In genomic region chr9:111974092-111974681, GRCh38 we compare ENCODE assay signal across 11 cellular contexts.
DNase-seq lines count a peak whose midpoint lies in the region; ATAC-seq lines count a peak whose summit lies in the region.
"Had no signal": no experiment of that assay in that cellular context is flagged by ENCODE, and none has a peak within 500 bp of the region (broad histone marks: within the 10 kb centered on the region; RNA-seq: fewer than 3 reads in every experiment).

No MANE protein-coding gene starts in this region.

- peak; percentile 45 for DNase-seq in LoVo (ENCODE audit: low spot score)
- peak; percentile 29 for DNase-seq in SW480 (ENCODE audit: low spot score)
- no peak for DNase-seq in left colon
- DNase-seq in stimulated activated CD4-positive, alpha-beta T cell treated with anti-CD3 and anti-CD28 coated beads, Interleukin-2, amount 100 ng/mL, for 48 hours: no peak
- DNase-seq in activated naive CD4-positive, alpha-beta T cell (lab: John Stamatoyannopoulos, UW): no peak
- DNase-seq in islet precursor cell: no peak
- DNase-seq: activated T-cell treated with anti-CD3 and anti-CD28 coated beads, Interleukin-2, amount 50 U/mL, for 24 hours; T-cell had no signal

- no peaks in the 10 kb centered on the region for H3K27me3 ChIP-seq in ACC112 (ENCODE audit: insufficient read depth, low read length)
- H3K27me3 ChIP-seq: BLaER1 treated with 17β-estradiol and CSF1 and Interleukin-3, amounts not matched to agents 10 nM and 100 nM had no signal

- H3K36me3 ChIP-seq in ACC112 (ENCODE audit: insufficient read depth, low read length): no peaks in the 10 kb centered on the region
- H3K36me3 ChIP-seq: BLaER1 treated with 17β-estradiol and CSF1 and Interleukin-3, amounts not matched to agents 10 nM and 100 nM had no signal

- H3K4me3 ChIP-seq in ACC112 (ENCODE audit: low read depth, low read length): no peak overlapping the region
- H3K4me3 ChIP-seq: BLaER1 treated with 17β-estradiol and CSF1 and Interleukin-3, amounts not matched to agents 10 nM and 100 nM had no signal

- peak; percentile 87 for ATAC-seq in left colon
- no peak for ATAC-seq in HG03175 (IDR thresholded peaks at IDR 0.05; ENCODE audit: unreplicated experiment)
- ATAC-seq: T-cell had no signal

- intact Hi-C loops in left colon (cut with DNase I, micrococcal nuclease): no loop called here

- H3K27ac ChIP-seq in ACC112 (ENCODE audit: low read depth, low read length): peak overlapping the region; percentile 46; the same call in 1 of the 2 replicates
- H3K27ac ChIP-seq: BLaER1 treated with 17β-estradiol and CSF1 and Interleukin-3, amounts not matched to agents 10 nM and 100 nM had no signal

- no peaks in the 10 kb centered on the region for H3K79me2 ChIP-seq in ACC112 (ENCODE audit: control insufficient read depth, insufficient read depth, low read length, unreplicated experiment)

- H2AFZ ChIP-seq in ACC112 (ENCODE audit: low read length, unreplicated experiment): peak overlapping the region; percentile 30

- peaks cover 13% of the 10 kb centered on the region for H3K4me1 ChIP-seq in ACC112 (ENCODE audit: control insufficient read depth, insufficient read depth, low read length, unreplicated experiment)

Comparison
In these comparisons a context has a peak if more than half of its experiments do, and no peak if none do; other contexts are left out.
1. DNase-seq: peak in LoVo (single experiment) and SW480 (single experiment); none in left colon (0 of 2), stimulated activated CD4-positive, alpha-beta T cell treated with anti-CD3 and anti-CD28 coated beads, Interleukin-2, amount 100 ng/mL, for 48 hours (0 of 2), activated naive CD4-positive, alpha-beta T cell (0 of 4) and islet precursor cell (single experiment).